In genomic region chr12:102849722-102850447, GRCh38 we compare ENCODE assay signal across 20 cellular contexts.
"Had no signal": no experiment of that assay in that cellular context is flagged by ENCODE, and none has a peak within 500 bp of the region (broad histone marks: within the 10 kb centered on the region; RNA-seq: fewer than 3 reads in every experiment).

No MANE protein-coding gene starts in this region.

- H3K4me3 ChIP-seq: coronary artery, dorsolateral prefrontal cortex, gastroesophageal sphincter, heart left ventricle, hepatocyte, left ventricle myocardium inferior, lower lobe of right lung, mucosa of descending colon had no signal

- H3K27ac ChIP-seq: coronary artery, dorsolateral prefrontal cortex, epithelial cell of prostate, foreskin keratinocyte, gastroesophageal sphincter, heart left ventricle, hepatocyte, left ventricle myocardium inferior, lower lobe of right lung had no signal

- H3K9me3 ChIP-seq: gastroesophageal sphincter, heart left ventricle, left ventricle myocardium inferior, lower lobe of right lung, mucosa of descending colon had no signal

- DNase-seq: dermis blood vessel endothelial cell; dorsolateral prefrontal cortex; effector CD4-positive, alpha-beta T cell; effector memory CD8-positive, alpha-beta T cell; endodermal cell; erythroblast; foreskin keratinocyte; heart left ventricle; hypothalamus; left cardiac atrium; left ventricle myocardium inferior; lower lobe of right lung; mesenchymal stem cell; mucosa of descending colon; naive B cell had no signal

- H3K4me1 ChIP-seq: foreskin keratinocyte, gastroesophageal sphincter, heart left ventricle, left ventricle myocardium inferior, lower lobe of right lung had no signal

- H3K36me3 ChIP-seq: gastroesophageal sphincter, heart left ventricle, left ventricle myocardium inferior, lower lobe of right lung had no signal

- ATAC-seq: effector memory CD8-positive, alpha-beta T cell; esophagus mucosa; foreskin keratinocyte; gastroesophageal sphincter; heart left ventricle; left cardiac atrium; lower lobe of right lung; mucosa of descending colon had no signal

- H3K27me3 ChIP-seq: foreskin keratinocyte, hepatocyte had no signal
